8 cellular contexts compared by ENCODE assay signal in the genomic region with DNA sequence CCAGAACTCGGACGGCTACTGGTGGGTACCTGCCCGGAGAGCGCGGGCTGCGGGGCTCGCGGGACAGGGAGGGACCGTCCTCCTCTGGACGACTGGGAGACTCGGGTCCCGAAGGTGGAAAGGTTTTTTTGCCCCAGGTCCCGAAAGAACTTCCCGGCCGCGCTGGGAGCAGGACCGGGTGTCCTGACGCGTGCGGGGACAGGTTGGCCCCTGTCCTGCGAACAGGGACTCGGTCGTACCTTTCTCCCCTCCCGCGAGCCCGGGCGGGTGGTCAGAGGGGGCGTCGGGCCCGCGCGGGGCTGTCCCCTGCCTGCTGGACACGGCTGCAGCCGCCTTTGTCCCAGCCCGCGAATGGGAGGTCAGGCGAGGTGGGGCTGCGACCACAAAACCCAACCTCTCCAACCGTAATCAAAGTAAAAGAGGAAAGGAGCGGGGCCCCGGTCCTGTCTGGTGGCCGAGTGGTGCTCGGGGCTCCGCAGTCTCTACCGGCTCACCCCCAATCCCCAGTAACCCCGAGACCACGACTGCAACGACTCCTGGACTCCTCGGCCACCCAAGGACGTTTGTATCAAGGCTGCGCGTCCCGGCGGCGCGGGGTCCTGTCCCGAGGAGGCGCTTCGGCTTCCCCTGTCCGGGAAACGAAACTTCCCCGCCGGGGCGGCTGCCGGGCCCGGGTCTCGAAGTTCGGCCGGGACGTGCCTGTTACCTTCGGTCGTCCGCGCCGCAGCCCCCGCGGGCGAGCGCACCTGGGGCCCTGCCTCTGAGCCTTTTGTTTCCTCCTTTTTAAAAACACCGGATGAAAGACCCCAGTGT. TPM values are rescaled to one million over a fixed set of nuclear protein-coding genes. Genes with fewer than 3 reads are reported as not detected.
A peak's percentile ranks its signal among the peaks of the same experiment; 100 is the strongest.
DNase-seq lines count a peak whose midpoint lies in the region; ATAC-seq, FAIRE-seq and TF ChIP-seq lines count a peak whose summit lies in the region.

No MANE protein-coding gene starts in this region.

- no peaks in the 10 kb centered on the region; a peak in 1 of 4 replicates for H3K4me1 ChIP-seq in SK-N-SH (ENCODE audit: control insufficient read depth in 1 of 2, insufficient read depth in 2 of 2, low read depth in 1 of 2, low read length in 1 of 2)
- H3K4me1 ChIP-seq in esophagus muscularis mucosa: peaks cover 5 to 29% (median 27%) of the 10 kb centered on the region in 4 donors

- no peak for ATAC-seq in activated CD4-positive, alpha-beta T cell treated with anti-CD3 and anti-CD28 coated beads for 36 hours
- peak in 1 of 2 donors; percentile 36 for ATAC-seq in natural killer cell treated with Interleukin-12 subunit alpha and Interleukin-12 subunit beta and Interleukin-15 and Interleukin-18, amount 100 ng/mL, for 72 hours
- ATAC-seq in GM18505 (IDR thresholded peaks at IDR 0.05; ENCODE audit: unreplicated experiment): no peak

- FAIRE-seq in D721Med (lab: Jason Lieb, UNC): no peak

- no peaks in the 10 kb centered on the region for H4K20me1 ChIP-seq in SK-N-SH (ENCODE audit: insufficient read depth)

- DNase-seq in activated CD4-positive, alpha-beta T cell treated with anti-CD3 and anti-CD28 coated beads for 36 hours: peak; percentile 24
- DNase-seq in activated CD4-positive, alpha-beta T cell treated with anti-CD3 and anti-CD28 coated beads, Interleukin-2, amount 50 U/mL, for 4 hours: no peak
- DNase-seq in SK-N-SH (peak; percentile 50), esophagus muscularis mucosa (ENCODE audit: extremely low spot score) (peak; percentile 74), D721Med (ENCODE audit: insufficient read length, low spot score) (no peak), cerebellar cortex (ENCODE audit: low spot score) (no peak)
- DNase-seq in natural killer cell treated with Interleukin-12 subunit alpha and Interleukin-12 subunit beta and Interleukin-15 and Interleukin-18, amount 100 ng/mL, for 72 hours (ENCODE audit: low spot score): no peak

- no peaks in the 10 kb centered on the region for H3K36me3 ChIP-seq in SK-N-SH (replicated peaks in 1 of 2; ENCODE audit: control insufficient read depth in 1 of 2, insufficient read depth in 2 of 2, low read length in 1 of 2)
- H3K36me3 ChIP-seq in esophagus muscularis mucosa: no peaks in the 10 kb centered on the region

- H3K36me3 Mint-ChIP-seq in activated CD4-positive, alpha-beta T cell treated with anti-CD3 and anti-CD28 coated beads for 36 hours (ENCODE audit: low read depth): no peaks in the 10 kb centered on the region
- H3K36me3 Mint-ChIP-seq in natural killer cell treated with Interleukin-12 subunit alpha and Interleukin-12 subunit beta and Interleukin-15 and Interleukin-18, amount 100 ng/mL, for 72 hours: no peaks in the 10 kb centered on the region

- TF ChIP-seq EP300 in SK-N-SH (IDR thresholded peaks at IDR 0.05; ENCODE audit: borderline replicate concordance in 1 of 2, low read depth in 1 of 2, low read length in 1 of 2) (no peak), esophagus muscularis mucosa (IDR thresholded peaks at IDR 0.05) (no peak)

- TF ChIP-seq POLR2A in esophagus muscularis mucosa (IDR thresholded peaks at IDR 0.05; ENCODE audit: low read depth) (no peak), GM18505 (IDR thresholded peaks at IDR 0.05; ENCODE audit: borderline replicate concordance, extremely low read depth, insufficient read depth, insufficient read length) (no peak)

- H3K9me2 ChIP-seq in SK-N-SH: no peaks in the 10 kb centered on the region

- peak overlapping the region; percentile 79 for H3K4me2 ChIP-seq in SK-N-SH

- intact Hi-C loops in activated CD4-positive, alpha-beta T cell treated with anti-CD3 and anti-CD28 coated beads for 36 hours (cut with DNase I, micrococcal nuclease): loop anchor here (5.0 kb wide), 2 partner anchors 50 to 185 kb away; a partner anchor contains a TSS
- intact Hi-C loops in esophagus muscularis mucosa (cut with DNase I): no loop called here

- CTCF ChIA-PET in activated CD4-positive, alpha-beta T cell treated with anti-CD3 and anti-CD28 coated beads for 36 hours (lab: Charles Lee): no interaction called here
- CTCF ChIA-PET in SK-N-SH (lab: Yijun Ruan, JAX): interaction anchor here (0.6 kb wide), 1 partner anchor 77 kb away, joined by 3 read pairs; no protein-coding TSS in a partner anchor

- peak overlapping the region; percentile 28 to 50; a peak in 3 of 4 replicates for H3K4me3 ChIP-seq in SK-N-SH (ENCODE audit: low read depth in 2 of 2, low read length in 1 of 2)
- peak overlapping the region; percentile 54 to 62 (median 56) for H3K4me3 ChIP-seq in esophagus muscularis mucosa

- no peaks in the 10 kb centered on the region for H3K79me2 ChIP-seq in SK-N-SH (ENCODE audit: insufficient read depth)

- no peak overlapping the region for H3K27ac Mint-ChIP-seq in activated CD4-positive, alpha-beta T cell treated with anti-CD3 and anti-CD28 coated beads for 36 hours
- no peak overlapping the region for H3K27ac Mint-ChIP-seq in natural killer cell treated with Interleukin-12 subunit alpha and Interleukin-12 subunit beta and Interleukin-15 and Interleukin-18, amount 100 ng/mL, for 72 hours

- TF ChIP-seq CTCF in SK-N-SH (IDR thresholded peaks at IDR 0.05) (no peak), esophagus muscularis mucosa (IDR thresholded peaks at IDR 0.05) (no peak), D721Med (IDR thresholded peaks at IDR 0.05; ENCODE audit: insufficient read depth, missing control alignments) (no peak)

- 0% methylated on average over 2 of the region's 80 CpGs for WGBS in SK-N-SH (ENCODE audit: low lambda C conversion rate)
- WGBS in esophagus muscularis mucosa: 0% methylated on average over 25 of the region's 80 CpGs

- no peaks in the 10 kb centered on the region for H3F3A ChIP-seq in SK-N-SH (replicated peaks; ENCODE audit: insufficient read depth)

- H3K4me3 Mint-ChIP-seq in activated CD4-positive, alpha-beta T cell treated with anti-CD3 and anti-CD28 coated beads for 36 hours: peak overlapping the region; percentile 69
- peak overlapping the region; percentile 59 for H3K4me3 Mint-ChIP-seq in natural killer cell treated with Interleukin-12 subunit alpha and Interleukin-12 subunit beta and Interleukin-15 and Interleukin-18, amount 100 ng/mL, for 72 hours

- peak overlapping the region; percentile 76; the same call in 1 of the 2 replicates for H2AFZ ChIP-seq in SK-N-SH (ENCODE audit: low read depth)

- no peaks in the 10 kb centered on the region for H3K9me3 Mint-ChIP-seq in activated CD4-positive, alpha-beta T cell treated with anti-CD3 and anti-CD28 coated beads for 36 hours (ENCODE audit: low read depth)
- no peaks in the 10 kb centered on the region for H3K9me3 Mint-ChIP-seq in natural killer cell treated with Interleukin-12 subunit alpha and Interleukin-12 subunit beta and Interleukin-15 and Interleukin-18, amount 100 ng/mL, for 72 hours

- H3K27ac ChIP-seq in SK-N-SH (ENCODE audit: low read depth in 2 of 2, low read length in 1 of 2): no peak overlapping the region
- peak overlapping the region in 3 of 4 donors; percentile 46 to 65 (median 56) for H3K27ac ChIP-seq in esophagus muscularis mucosa (replicated peaks in 1 of 4)

- peaks cover 11% of the 10 kb centered on the region for H3K4me1 Mint-ChIP-seq in activated CD4-positive, alpha-beta T cell treated with anti-CD3 and anti-CD28 coated beads for 36 hours
- peaks cover 5 to 8% of the 10 kb centered on the region in 2 donors for H3K4me1 Mint-ChIP-seq in natural killer cell treated with Interleukin-12 subunit alpha and Interleukin-12 subunit beta and Interleukin-15 and Interleukin-18, amount 100 ng/mL, for 72 hours (ENCODE audit: low read depth in 2 of 2)

- H3K27me3 ChIP-seq in SK-N-SH (ENCODE audit: insufficient read depth) (peaks cover 92% of the 10 kb centered on the region), esophagus muscularis mucosa (peaks cover 7 to 81% (median 36%) of the 10 kb centered on the region in 4 donors)

- TF ChIP-seq RAD21 in SK-N-SH (IDR thresholded peaks at IDR 0.05; ENCODE audit: low read length): no peak

- H3K9ac ChIP-seq in SK-N-SH: no peak overlapping the region

- H3K9me3 ChIP-seq in SK-N-SH: no peaks in the 10 kb centered on the region
- no peaks in the 10 kb centered on the region for H3K9me3 ChIP-seq in esophagus muscularis mucosa

- H3K27me3 Mint-ChIP-seq in activated CD4-positive, alpha-beta T cell treated with anti-CD3 and anti-CD28 coated beads for 36 hours: peaks cover 56% of the 10 kb centered on the region
- H3K27me3 Mint-ChIP-seq in natural killer cell treated with Interleukin-12 subunit alpha and Interleukin-12 subunit beta and Interleukin-15 and Interleukin-18, amount 100 ng/mL, for 72 hours: peaks cover 39 to 64% of the 10 kb centered on the region in 2 donors

- POLR2A ChIA-PET in activated CD4-positive, alpha-beta T cell treated with anti-CD3 and anti-CD28 coated beads for 36 hours (lab: Charles Lee): no interaction called here
- POLR2A ChIA-PET in SK-N-SH (lab: Yijun Ruan, JAX): no interaction called here

TF ChIP-seq in SK-N-SH, 30 proteins besides CTCF, POLR2A, EP300 and RAD21:
- TF ChIP-seq EZH2phosphoT487 (IDR thresholded peaks at IDR 0.05; ENCODE audit: borderline replicate concordance, low read depth) (peak; percentile 80; the same call in 1 of the 2 replicates), FOXM1 (IDR thresholded peaks at IDR 0.05; ENCODE audit: low read depth) (no peak)
TF ChIP-seq in SK-N-SH: peak in this region for 1.

RNA-seq across cellular contexts. Expression of a gene that starts 0.8 kb away (rescaled TPM):
- total RNA-seq in activated CD4-positive, alpha-beta T cell treated with anti-CD3 and anti-CD28 coated beads for 36 hours: under 1 TPM; 0.05 to 0.09 TPM
- polyA plus RNA-seq in SK-N-SH (2012; rRNA removed): 0.02 TPM in 1 of 2 replicates, not detected in the other
- polyA plus RNA-seq in SK-N-SH (2012; cell fraction: cytosol; rRNA removed): 0.01 TPM in 1 of 2 replicates, not detected in the other
- 0.01 TPM in 1 of 2 replicates, not detected in the other for polyA plus RNA-seq in SK-N-SH (2012; cell fraction: nucleus; rRNA removed)
- total RNA-seq in esophagus muscularis mucosa: 1 to 10 TPM; 2.1 to 9.4 (median 5.9) TPM
- total RNA-seq in natural killer cell treated with Interleukin-12 subunit alpha and Interleukin-12 subunit beta and Interleukin-15 and Interleukin-18, amount 100 ng/mL, for 72 hours: not detected

RNA-seq across cellular contexts. Expression of a gene that starts 47.7 kb away (rescaled TPM):
- 10 to 100 TPM; 19.4 to 20.9 TPM for total RNA-seq in activated CD4-positive, alpha-beta T cell treated with anti-CD3 and anti-CD28 coated beads for 36 hours
- polyA plus RNA-seq in SK-N-SH (2012; rRNA removed): 4.3 and 5.7 TPM in 2 replicates
- polyA plus RNA-seq in SK-N-SH (2012; cell fraction: cytosol; rRNA removed): 3.7 and 4.3 TPM in 2 replicates
- polyA plus RNA-seq in SK-N-SH (2012; cell fraction: nucleus; rRNA removed): 4.4 and 10.4 TPM in 2 replicates
- 10 to 100 TPM in 1 of 4 donors, 1 to 10 TPM in 3; 8.9 to 17.0 (median 9.5) TPM for total RNA-seq in esophagus muscularis mucosa
- 10 to 100 TPM; 14.1 to 16.8 TPM for total RNA-seq in natural killer cell treated with Interleukin-12 subunit alpha and Interleukin-12 subunit beta and Interleukin-15 and Interleukin-18, amount 100 ng/mL, for 72 hours

Comparison
In these comparisons a context has a peak if more than half of its experiments do, and no peak if none do; other contexts are left out.
1. DNase-seq: peak in activated CD4-positive, alpha-beta T cell treated with anti-CD3 and anti-CD28 coated beads for 36 hours (single experiment), SK-N-SH (single experiment) and esophagus muscularis mucosa (single experiment); none in activated CD4-positive, alpha-beta T cell treated with anti-CD3 and anti-CD28 coated beads, Interleukin-2, amount 50 U/mL, for 4 hours (0 of 2), natural killer cell treated with Interleukin-12 subunit alpha and Interleukin-12 subunit beta and Interleukin-15 and Interleukin-18, amount 100 ng/mL, for 72 hours (single experiment), D721Med (single experiment) and cerebellar cortex (single experiment).
2. H3K27ac ChIP-seq: peak in esophagus muscularis mucosa (3 of 4); none in SK-N-SH (0 of 2).